Comparison of ENCODE assay signal across 33 cellular contexts in the genomic region with DNA sequence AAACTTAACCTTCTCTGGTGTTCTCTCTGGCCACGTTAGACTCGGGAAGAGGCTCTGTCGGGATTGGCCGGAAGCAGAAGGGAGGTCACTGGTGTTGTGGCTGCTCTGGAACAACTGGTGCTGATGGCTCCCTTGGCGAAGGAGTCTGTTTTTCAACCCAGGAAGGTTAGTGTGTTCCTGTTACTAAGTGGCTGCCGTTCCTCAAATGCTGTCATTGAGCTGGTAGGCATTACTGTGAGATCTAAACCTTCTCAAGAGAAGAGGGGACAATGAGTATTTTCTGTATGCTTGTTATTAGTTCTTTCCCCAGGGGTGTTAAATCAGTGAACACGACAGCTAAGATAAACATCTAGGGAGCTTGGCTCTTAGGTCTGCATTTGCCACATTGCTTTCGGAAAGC. TPM values are rescaled to one million over a fixed set of nuclear protein-coding genes. Genes with fewer than 3 reads are reported as not detected.
DNase-seq lines count a peak whose midpoint lies in the region; ATAC-seq and TF ChIP-seq lines count a peak whose summit lies in the region.
"Had no signal": no experiment of that assay in that cellular context is flagged by ENCODE, and none has a peak within 500 bp of the region (broad histone marks: within the 10 kb centered on the region; RNA-seq: fewer than 3 reads in every experiment).

No MANE protein-coding gene starts in this region.

- no peak for TF ChIP-seq CTCF in Panc1 (IDR thresholded peaks at IDR 0.05)
- no peak for TF ChIP-seq CTCF in left ventricle myocardium inferior (IDR thresholded peaks at IDR 0.05; ENCODE audit: borderline replicate concordance)

- intact Hi-C loops in Panc1 (cut with micrococcal nuclease; ENCODE audit: unreplicated experiment): no loop called here
- intact Hi-C loops in left ventricle myocardium inferior (cut with micrococcal nuclease): loop anchor here (5.0 kb wide), 1 partner anchor 206 kb away; no protein-coding TSS in a partner anchor

- BruUV-seq in Panc1 (replicated peaks; lab: Mats Ljungman, UMichigan): TSS peak; percentile 37

- H3K36me3 ChIP-seq in Panc1 (ENCODE audit: control insufficient read depth, insufficient read depth, low read length) (peaks cover 31% of the 10 kb centered on the region), left ventricle myocardium inferior (peaks cover 99% of the 10 kb centered on the region), skeletal muscle tissue (ENCODE audit: control insufficient read depth in 3 of 3, insufficient read depth in 3 of 3, low read length in 3 of 3) (peaks cover 64 to 73% (median 70%) of the 10 kb centered on the region in 3 donors)

- in situ Hi-C loops in Panc1 (cut with HindIII; ENCODE audit: low pct_unique_long_range_greater_than_20kb, low sequenced_read_pairs): no loop called here

- H3K4me3 Mint-ChIP-seq in activated naive CD8-positive, alpha-beta T cell treated with anti-CD3 and anti-CD28 coated beads for 36 hours: no peak overlapping the region
- H3K4me3 Mint-ChIP-seq: HFFc6, immature natural killer cell had no signal

- H3K27me3 ChIP-seq in Panc1 (ENCODE audit: control insufficient read depth, insufficient read depth, low read length) (no peaks in the 10 kb centered on the region), left ventricle myocardium inferior (ENCODE audit: low read depth) (no peaks in the 10 kb centered on the region), skeletal muscle tissue (ENCODE audit: control insufficient read depth in 3 of 3, insufficient read depth in 3 of 3, low read length in 3 of 3) (no peaks in the 10 kb centered on the region)
- H3K27me3 ChIP-seq: brain microvascular endothelial cell, foreskin keratinocyte, MG63, upper lobe of left lung had no signal

- H3K27ac ChIP-seq in Panc1 (ENCODE audit: low read length) (no peak overlapping the region), left ventricle myocardium inferior (replicated peaks) (peak overlapping the region; percentile 82), skeletal muscle tissue (ENCODE audit: low read depth, low read length) (peak overlapping the region; percentile 48)
- H3K27ac ChIP-seq: brain microvascular endothelial cell, coronary artery, foreskin keratinocyte, GM23248, RWPE1, SK-N-MC, upper lobe of left lung had no signal

- H3K4me3 ChIP-seq in Panc1 (ENCODE audit: low read depth in 2 of 2, low read length in 2 of 2) (no peak overlapping the region), left ventricle myocardium inferior (peak overlapping the region; percentile 7), skeletal muscle tissue (ENCODE audit: low read length in 3 of 3) (no peak overlapping the region)
- H3K4me3 ChIP-seq: coronary artery, GM23248, MG63, SK-N-MC, smooth muscle cell, upper lobe of left lung had no signal

- H3K4me1 ChIP-seq in Panc1 (ENCODE audit: control insufficient read depth, insufficient read depth, low read length) (no peaks in the 10 kb centered on the region), left ventricle myocardium inferior (peaks cover 29% of the 10 kb centered on the region), skeletal muscle tissue (ENCODE audit: control insufficient read depth in 3 of 3, insufficient read depth in 3 of 3, low read length in 3 of 3) (peaks cover 0 to 12% (median 9%) of the 10 kb centered on the region in 3 donors)
- H3K4me1 ChIP-seq: foreskin keratinocyte, upper lobe of left lung had no signal

- no peaks in the 10 kb centered on the region for H3K4me1 Mint-ChIP-seq in activated naive CD8-positive, alpha-beta T cell treated with anti-CD3 and anti-CD28 coated beads for 36 hours
- H3K4me1 Mint-ChIP-seq: naive thymus-derived CD8-positive, alpha-beta T cell had no signal

- POLR2A ChIA-PET in Panc1 (lab: Charles Lee): no interaction called here

- H3K36me3 Mint-ChIP-seq in activated naive CD8-positive, alpha-beta T cell treated with anti-CD3 and anti-CD28 coated beads for 36 hours: peaks cover 17% of the 10 kb centered on the region

- H3K27ac Mint-ChIP-seq in activated naive CD8-positive, alpha-beta T cell treated with anti-CD3 and anti-CD28 coated beads for 36 hours: peak overlapping the region; percentile 48
- H3K27ac Mint-ChIP-seq: HFFc6 had no signal

- H3K27me3 Mint-ChIP-seq in activated naive CD8-positive, alpha-beta T cell treated with anti-CD3 and anti-CD28 coated beads for 36 hours: no peaks in the 10 kb centered on the region
- H3K27me3 Mint-ChIP-seq: naive thymus-derived CD8-positive, alpha-beta T cell had no signal

- no peaks in the 10 kb centered on the region for H3K9me3 Mint-ChIP-seq in activated naive CD8-positive, alpha-beta T cell treated with anti-CD3 and anti-CD28 coated beads for 36 hours
- H3K9me3 Mint-ChIP-seq: HFFc6; immature natural killer cell; naive thymus-derived CD8-positive, alpha-beta T cell had no signal

- H3K9ac ChIP-seq in skeletal muscle tissue (ENCODE audit: low read depth in 1 of 3, low read length in 3 of 3): no peak overlapping the region
- H3K9ac ChIP-seq: GM23248 had no signal

- no peaks in the 10 kb centered on the region for H3K9me3 ChIP-seq in Panc1 (ENCODE audit: control insufficient read depth, insufficient read depth, low read depth, low read length)
- H3K9me3 ChIP-seq in left ventricle myocardium inferior (replicated peaks): no peaks in the 10 kb centered on the region
- no peaks in the 10 kb centered on the region for H3K9me3 ChIP-seq in skeletal muscle tissue (ENCODE audit: control insufficient read depth in 3 of 3, low read length in 3 of 3)
- H3K9me3 ChIP-seq: MG63, upper lobe of left lung had no signal

- ATAC-seq in Panc1 (no peak; the same call in 1 of the 2 replicates), GM19023 (IDR thresholded peaks at IDR 0.05; ENCODE audit: unreplicated experiment) (no peak)
- ATAC-seq: foreskin keratinocyte; left lobe of liver; naive thymus-derived CD8-positive, alpha-beta T cell had no signal

- CTCF ChIA-PET in Panc1 (lab: Charles Lee): no interaction called here

- DNase-seq in Panc1 (ENCODE audit: low read depth, low spot score): no peak
- no peak for DNase-seq in activated naive CD8-positive, alpha-beta T cell treated with anti-CD3 and anti-CD28 coated beads for 36 hours
- DNase-seq in left ventricle myocardium inferior: no peak
- DNase-seq in NOMO-1 treated with dmso at 0.1 percent for 144 hours (lab: John Stamatoyannopoulos, UW; ENCODE audit: unreplicated experiment): no peak
- no peak for DNase-seq in A172 (ENCODE audit: low spot score)
- DNase-seq: activated CD4-positive, alpha-beta T cell treated with anti-CD3 and anti-CD28 coated beads, Interleukin-2, amount 50 U/mL, for 48 hours; activated CD8-positive, alpha-beta memory T cell treated with anti-CD3 and anti-CD28 coated beads, Interleukin-2, amount 50 U/mL, for 48 hours; activated gamma-delta T cell; amniotic stem cell; brain microvascular endothelial cell; effector memory CD4-positive, alpha-beta T cell; foreskin keratinocyte; GM23248; HFFc6; hippocampal formation; immature natural killer cell; KG1; MG63; naive thymus-derived CD8-positive, alpha-beta T cell; NCI-H1417; NCI-H446; NCI-H774; occipital lobe; stimulated activated CD4-positive, alpha-beta T cell treated with anti-CD3 and anti-CD28 coated beads, Interleukin-1b, Interleukin-23, amount 100 ng/mL, for 48 hours; substantia nigra; upper lobe of left lung had no signal

RNA-seq across cellular contexts. Expression of gene POP5, which starts 18.3 kb away (rescaled TPM):
- 43.7 TPM for total RNA-seq in Panc1 (2021; ENCODE audit: unreplicated experiment)
- polyA plus RNA-seq in Panc1 (2012; ENCODE audit: insufficient read length): 36.9 TPM
- 10 to 100 TPM; 60.0 to 61.9 TPM for total RNA-seq in activated naive CD8-positive, alpha-beta T cell treated with anti-CD3 and anti-CD28 coated beads for 36 hours
- total RNA-seq in left ventricle myocardium inferior: 48.3 TPM
- total RNA-seq in skeletal muscle tissue: 29.2 TPM
- total RNA-seq in A172 (2014; rRNA removed; shearing (Covaris generic)): 54.7 and 60.3 TPM in 2 replicates

RNA-seq across cellular contexts. Expression of gene RNF10, which starts 28.8 kb away (rescaled TPM):
- total RNA-seq in Panc1 (2021; ENCODE audit: unreplicated experiment) (177 TPM), left ventricle myocardium inferior (274 TPM), skeletal muscle tissue (118 TPM)
- 209 TPM for polyA plus RNA-seq in Panc1 (2012; ENCODE audit: insufficient read length)
- total RNA-seq in activated naive CD8-positive, alpha-beta T cell treated with anti-CD3 and anti-CD28 coated beads for 36 hours: 100 to 1,000 TPM; 142 to 164 TPM
- 46.2 and 85.2 TPM in 2 replicates for total RNA-seq in A172 (2014; rRNA removed; shearing (Covaris generic))

RNA-seq across cellular contexts. Expression of gene COQ5, which starts 33.9 kb away (rescaled TPM):
- total RNA-seq in Panc1 (2021; ENCODE audit: unreplicated experiment) (42.9 TPM), left ventricle myocardium inferior (41.8 TPM), skeletal muscle tissue (29.7 TPM)
- polyA plus RNA-seq in Panc1 (2012; ENCODE audit: insufficient read length): 38.8 TPM
- 10 to 100 TPM; 35.0 to 35.6 TPM for total RNA-seq in activated naive CD8-positive, alpha-beta T cell treated with anti-CD3 and anti-CD28 coated beads for 36 hours
- 30.2 and 39.2 TPM in 2 replicates for total RNA-seq in A172 (2014; rRNA removed; shearing (Covaris generic))
